22 cellular contexts compared by ENCODE assay signal in the genomic region with DNA sequence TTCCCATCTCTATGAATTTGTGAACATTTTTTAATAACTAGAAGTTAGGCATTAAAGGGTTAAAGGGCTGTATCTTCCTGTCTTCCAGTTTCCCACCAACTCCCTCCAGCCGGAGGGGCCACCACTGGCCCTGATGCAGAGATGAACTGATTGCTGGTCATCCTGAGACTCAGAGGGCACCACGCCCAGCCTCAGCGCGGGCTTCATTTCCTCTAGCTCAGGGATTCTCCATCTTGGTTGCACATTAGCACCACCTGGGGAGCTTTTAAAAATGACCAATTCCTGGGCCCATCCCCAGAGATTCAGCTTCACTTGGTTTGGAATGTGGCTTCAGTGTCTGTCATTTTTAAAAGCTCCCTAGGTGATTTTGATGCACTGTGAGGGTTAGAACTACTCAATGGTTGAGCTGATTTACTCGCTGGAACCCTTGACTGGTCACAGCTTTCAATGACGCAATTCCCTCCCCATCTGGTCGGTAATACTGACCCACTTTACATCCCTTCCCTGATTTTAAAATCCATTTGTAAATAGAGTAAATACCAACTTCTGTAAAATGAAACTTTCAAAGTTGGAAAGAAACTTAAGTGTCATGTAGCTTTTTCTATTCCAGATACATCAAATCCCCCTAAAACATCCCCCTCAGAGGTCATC. TPM values are rescaled to one million over a fixed set of nuclear protein-coding genes. Genes with fewer than 3 reads are reported as not detected.
DNase-seq lines count a peak whose midpoint lies in the region; ATAC-seq and TF ChIP-seq lines count a peak whose summit lies in the region.
"Had no signal": no experiment of that assay in that cellular context is flagged by ENCODE, and none has a peak within 500 bp of the region (broad histone marks: within the 10 kb centered on the region; RNA-seq: fewer than 3 reads in every experiment).

No MANE protein-coding gene starts in this region.

- H2BK5ac ChIP-seq in IMR-90 (ENCODE audit: low read depth, low read length, poor library complexity, severe bottlenecking) (peak overlapping the region; percentile 1), trophoblast cell (ENCODE audit: low read depth, low read length, poor library complexity) (no peak overlapping the region)

- H2AK9ac ChIP-seq in IMR-90 (replicated peaks; ENCODE audit: low read depth, low read length, poor library complexity): no peak overlapping the region

- H3K36me3 Mint-ChIP-seq in activated CD8-positive, alpha-beta T cell treated with anti-CD3 and anti-CD28 coated beads, Interleukin-2, amount 10 ng/mL, durations not matched to agents 7 days and 5 days (ENCODE audit: low read depth): no peaks in the 10 kb centered on the region

- H4K20me1 ChIP-seq in BLaER1: no peaks in the 10 kb centered on the region
- H4K20me1 ChIP-seq in IMR-90 (ENCODE audit: insufficient read depth, low read length): peaks cover 3% of the 10 kb centered on the region; the same call in 1 of the 2 replicates

- H3K9me3 ChIP-seq in BLaER1 (no peaks in the 10 kb centered on the region), IMR-90 (ENCODE audit: control insufficient read depth, insufficient read depth, low read length) (no peaks in the 10 kb centered on the region), esophagus muscularis mucosa (no peaks in the 10 kb centered on the region), trophoblast cell (ENCODE audit: insufficient read depth, low read depth, low read length) (no peaks in the 10 kb centered on the region)

- H3K18ac ChIP-seq in IMR-90 (ENCODE audit: low read depth, low read length): no peak overlapping the region
- H3K18ac ChIP-seq in trophoblast cell (ENCODE audit: low read length): no peak overlapping the region

- CTCF ChIA-PET in IMR-90 (lab: Yijun Ruan, JAX): interaction anchor here (0.8 to 1.1 kb wide), 4 partner anchors 9 to 249 kb away, joined by 3 read pairs; no protein-coding TSS in a partner anchor
- CTCF ChIA-PET in activated CD8-positive, alpha-beta T cell treated with anti-CD3 and anti-CD28 coated beads, Interleukin-2, amount 10 ng/mL, durations not matched to agents 7 days and 5 days (lab: Charles Lee): interaction anchor here (1.0 to 1.7 kb wide), 5 partner anchors 16 to 166 kb away, joined by 3 to 5 read pairs (median 4); no protein-coding TSS in a partner anchor

- no peak for ATAC-seq in IMR-90 (ENCODE audit: low read depth)
- no peak for ATAC-seq in activated CD8-positive, alpha-beta T cell treated with anti-CD3 and anti-CD28 coated beads, Interleukin-2, amount 10 ng/mL, durations not matched to agents 7 days and 5 days
- ATAC-seq in HG03045 (IDR thresholded peaks at IDR 0.05; ENCODE audit: unreplicated experiment): no peak
- ATAC-seq: GM12878; stimulated activated naive CD8-positive, alpha-beta T cell treated with anti-CD3 and anti-CD28 coated beads, Interleukin-15, amount 100 ng/mL, for 72 hours had no signal

- DNase-seq in IMR-90: peak; percentile 40
- DNase-seq in esophagus muscularis mucosa (ENCODE audit: extremely low spot score): peak; percentile 89
- peak; percentile 49 to 62 for DNase-seq in trophoblast cell
- no peak for DNase-seq in activated CD8-positive, alpha-beta T cell treated with anti-CD3 and anti-CD28 coated beads, Interleukin-2, amount 10 ng/mL, durations not matched to agents 7 days and 5 days
- DNase-seq in DMS79 (lab: John Stamatoyannopoulos, UW): no peak
- DNase-seq in activated CD4-positive, CD25-positive, alpha-beta regulatory T cell (lab: John Stamatoyannopoulos, UW): no peak
- DNase-seq: activated CD4-positive, alpha-beta T cell treated with anti-CD3 and anti-CD28 coated beads for 48 hours; activated CD8-positive, alpha-beta memory T cell treated with anti-CD3 and anti-CD28 coated beads, Interleukin-2, amount 50 U/mL, for 4 hours; activated effector memory CD4-positive, alpha-beta T cell treated with anti-CD3 and anti-CD28 coated beads, Interleukin-2, amount 50 U/mL, for 16 hours; amniotic stem cell; cerebellar nuclear complex; effector memory CD4-positive, alpha-beta T cell; midbrain; NCI-H1417 treated with DMSO at 0.1 percent for 48 hours; NCI-H748 treated with DMSO at 0.1 percent for 48 hours; nephron progenitor cell; OCI-M1; stimulated activated naive CD8-positive, alpha-beta T cell treated with anti-CD3 and anti-CD28 coated beads, Interleukin-15, amount 100 ng/mL, for 72 hours had no signal

- no peak overlapping the region for H2BK20ac ChIP-seq in IMR-90 (ENCODE audit: low read depth, low read length)

- H3K79me1 ChIP-seq in IMR-90 (ENCODE audit: low read depth in 1 of 2, low read length in 2 of 2) (peaks cover 14 to 64% of the 10 kb centered on the region in 2 experiments; a peak in 3 of 4 replicates), trophoblast cell (ENCODE audit: low read length) (peaks cover 19% of the 10 kb centered on the region)

- H3K4me1 ChIP-seq in BLaER1: peaks cover 68% of the 10 kb centered on the region
- H3K4me1 ChIP-seq in IMR-90 (ENCODE audit: control insufficient read depth, insufficient read depth, low read length): peaks cover 21% of the 10 kb centered on the region
- peaks cover 29 to 53% (median 33%) of the 10 kb centered on the region in 4 donors for H3K4me1 ChIP-seq in esophagus muscularis mucosa
- peaks cover 12 to 18% of the 10 kb centered on the region in 2 experiments for H3K4me1 ChIP-seq in trophoblast cell (ENCODE audit: control insufficient read depth in 1 of 2, insufficient read depth in 2 of 2, low read length in 2 of 2)

- H3K4me2 ChIP-seq in BLaER1 (peak overlapping the region; percentile 25), IMR-90 (ENCODE audit: low read depth, low read length) (no peak overlapping the region; the same call in 1 of the 2 replicates), trophoblast cell (ENCODE audit: low read length) (no peak overlapping the region)

- H4K8ac ChIP-seq in IMR-90 (ENCODE audit: low read depth in 2 of 2, low read length in 2 of 2): no peak overlapping the region; a peak in 1 of 4 replicates
- no peak overlapping the region for H4K8ac ChIP-seq in trophoblast cell (ENCODE audit: low read depth, low read length)

- H3K4me3 Mint-ChIP-seq in activated CD8-positive, alpha-beta T cell treated with anti-CD3 and anti-CD28 coated beads, Interleukin-2, amount 10 ng/mL, durations not matched to agents 7 days and 5 days: no peak overlapping the region
- H3K4me3 Mint-ChIP-seq: B cell; nephron progenitor cell; stimulated activated naive CD8-positive, alpha-beta T cell treated with anti-CD3 and anti-CD28 coated beads, Interleukin-15, amount 100 ng/mL, for 72 hours had no signal

- H2BK12ac ChIP-seq in trophoblast cell (ENCODE audit: low read length): no peak overlapping the region

- H3K4me3 ChIP-seq in BLaER1: no peak overlapping the region
- H3K4me3 ChIP-seq in IMR-90 (ENCODE audit: insufficient read depth, low read depth, low read length): no peak overlapping the region
- no peak overlapping the region for H3K4me3 ChIP-seq in esophagus muscularis mucosa
- H3K4me3 ChIP-seq in trophoblast cell (ENCODE audit: low read depth, low read length): no peak overlapping the region
- H3K4me3 ChIP-seq: GM12878 had no signal

- H3K9ac ChIP-seq in BLaER1: no peak overlapping the region
- H3K9ac ChIP-seq in IMR-90 (ENCODE audit: low read depth, low read length): no peak overlapping the region
- no peak overlapping the region for H3K9ac ChIP-seq in trophoblast cell (ENCODE audit: low read length)

- no peak overlapping the region; the same call in 1 of the 2 replicates for H4K91ac ChIP-seq in IMR-90 (ENCODE audit: insufficient read depth, low read depth, low read length)
- H4K91ac ChIP-seq in trophoblast cell (ENCODE audit: low read depth, low read length): no peak overlapping the region

- H4K12ac ChIP-seq in trophoblast cell (ENCODE audit: low read depth, low read length): no peak overlapping the region

- H2BK120ac ChIP-seq in IMR-90 (ENCODE audit: low read depth, low read length) (no peak overlapping the region), trophoblast cell (ENCODE audit: insufficient read depth, low read length, poor library complexity) (no peak overlapping the region)

- no TSS peak for BruUV-seq in IMR-90 (replicated peaks; lab: Mats Ljungman, UMichigan)

- peaks cover 7% of the 10 kb centered on the region for H3K9me1 ChIP-seq in IMR-90 (ENCODE audit: insufficient read depth, low read length)

- TF ChIP-seq POLR2A in IMR-90 (IDR thresholded peaks at IDR 0.05; ENCODE audit: low read depth, low read length): no peak
- TF ChIP-seq POLR2A in esophagus muscularis mucosa (IDR thresholded peaks at IDR 0.05; ENCODE audit: low read depth): no peak

- no peaks in the 10 kb centered on the region for H3K9me3 Mint-ChIP-seq in activated CD8-positive, alpha-beta T cell treated with anti-CD3 and anti-CD28 coated beads, Interleukin-2, amount 10 ng/mL, durations not matched to agents 7 days and 5 days (ENCODE audit: insufficient read depth)
- H3K9me3 Mint-ChIP-seq: nephron progenitor cell; stimulated activated naive CD8-positive, alpha-beta T cell treated with anti-CD3 and anti-CD28 coated beads, Interleukin-15, amount 100 ng/mL, for 72 hours had no signal

- no peak for TF ChIP-seq RAD21 in IMR-90 (IDR thresholded peaks at IDR 0.05; ENCODE audit: low read length)

- no peak for TF ChIP-seq EP300 in esophagus muscularis mucosa (IDR thresholded peaks at IDR 0.05)

- H3K79me2 ChIP-seq in trophoblast cell (ENCODE audit: control insufficient read depth, insufficient read depth, low read length, poor library complexity): peaks cover 14% of the 10 kb centered on the region

- H3K27ac ChIP-seq in BLaER1: no peak overlapping the region
- no peak overlapping the region for H3K27ac ChIP-seq in IMR-90 (ENCODE audit: insufficient read depth, low read length)
- peak overlapping the region in 1 of 4 donors; percentile 9 for H3K27ac ChIP-seq in esophagus muscularis mucosa (replicated peaks in 1 of 4)
- no peak overlapping the region for H3K27ac ChIP-seq in trophoblast cell (ENCODE audit: low read depth, low read length)

- H3K56ac ChIP-seq in IMR-90 (ENCODE audit: extremely low read depth, insufficient read depth, low read length): no peak overlapping the region

- TF ChIP-seq CTCF in IMR-90 (conservative IDR thresholded peaks at IDR 0.05; ENCODE audit: low read depth, low read length): no peak
- no peak for TF ChIP-seq CTCF in esophagus muscularis mucosa (IDR thresholded peaks at IDR 0.05)

- H2AK5ac ChIP-seq in IMR-90 (ENCODE audit: low read depth, low read length) (peak overlapping the region; percentile 59), trophoblast cell (ENCODE audit: low read length) (no peak overlapping the region)

- no peak overlapping the region for H3K27ac Mint-ChIP-seq in activated CD8-positive, alpha-beta T cell treated with anti-CD3 and anti-CD28 coated beads, Interleukin-2, amount 10 ng/mL, durations not matched to agents 7 days and 5 days
- H3K27ac Mint-ChIP-seq: B cell; nephron progenitor cell; stimulated activated naive CD8-positive, alpha-beta T cell treated with anti-CD3 and anti-CD28 coated beads, Interleukin-15, amount 100 ng/mL, for 72 hours had no signal

- H2BK15ac ChIP-seq in IMR-90 (ENCODE audit: low read depth, low read length): no peak overlapping the region

- intact Hi-C loops in IMR-90 (cut with micrococcal nuclease): no loop called here
- intact Hi-C loops in esophagus muscularis mucosa (cut with DNase I): no loop called here

- H2AFZ ChIP-seq in IMR-90 (replicated peaks; ENCODE audit: low read length, poor library complexity): no peak overlapping the region
- H2AFZ ChIP-seq in trophoblast cell (ENCODE audit: insufficient read depth, low read length, poor library complexity): no peak overlapping the region

- H3K14ac ChIP-seq in IMR-90 (replicated peaks; ENCODE audit: low read depth, low read length): no peak overlapping the region
- no peak overlapping the region for H3K14ac ChIP-seq in trophoblast cell (ENCODE audit: low read length)

- WGBS in IMR-90 (ENCODE audit: extremely low coverage in 2 of 2, insufficient read length in 1 of 2), 2 experiments: 67% methylated on average over 3 of the region's 7 CpGs; no CpG with 5 or more reads in 1 of the 2 experiments
- WGBS in esophagus muscularis mucosa: 72% methylated on average over 7 of the region's 7 CpGs
- WGBS in trophoblast cell (ENCODE audit: extremely low coverage, insufficient coverage, insufficient read length): no CpG with 5 or more reads among the region's 7 CpGs

- H3K23ac ChIP-seq in IMR-90 (ENCODE audit: low read depth, low read length) (peak overlapping the region; percentile 54; the same call in 1 of the 2 replicates), trophoblast cell (ENCODE audit: low read length) (no peak overlapping the region)

- peaks cover 51% of the 10 kb centered on the region for H3K27me3 Mint-ChIP-seq in activated CD8-positive, alpha-beta T cell treated with anti-CD3 and anti-CD28 coated beads, Interleukin-2, amount 10 ng/mL, durations not matched to agents 7 days and 5 days (ENCODE audit: low read depth)

- dilution Hi-C loops in IMR-90 (cut with HindIII; ENCODE audit: low sequenced_read_pairs, unreplicated experiment): no loop called here

- POLR2A ChIA-PET in IMR-90 (lab: Charles Lee; ENCODE audit: unreplicated experiment): no interaction called here
- POLR2A ChIA-PET in activated CD8-positive, alpha-beta T cell treated with anti-CD3 and anti-CD28 coated beads, Interleukin-2, amount 10 ng/mL, durations not matched to agents 7 days and 5 days (lab: Charles Lee): no interaction called here

- in situ Hi-C loops in IMR-90 (cut with MboI; ENCODE audit: low sequenced_read_pairs): loop anchor here (25.0 kb wide), 2 partner anchors 418 to 593 kb away; a partner anchor contains a TSS

- no peak overlapping the region for H4K5ac ChIP-seq in IMR-90 (ENCODE audit: low read depth, low read length)

- H3K36me3 ChIP-seq in BLaER1: no peaks in the 10 kb centered on the region
- H3K36me3 ChIP-seq in IMR-90 (ENCODE audit: control insufficient read depth, insufficient read depth, low read length): no peaks in the 10 kb centered on the region
- no peaks in the 10 kb centered on the region for H3K36me3 ChIP-seq in esophagus muscularis mucosa
- H3K36me3 ChIP-seq in trophoblast cell (ENCODE audit: control insufficient read depth in 1 of 2, insufficient read depth in 2 of 2, low read length in 2 of 2): no peaks in the 10 kb centered on the region

- H3K27me3 ChIP-seq in BLaER1 (peaks cover 18% of the 10 kb centered on the region), IMR-90 (ENCODE audit: control insufficient read depth, insufficient read depth, low read length) (no peaks in the 10 kb centered on the region), esophagus muscularis mucosa (no peaks in the 10 kb centered on the region), trophoblast cell (ENCODE audit: insufficient read depth, low read length) (no peaks in the 10 kb centered on the region)

- 0 out of 2 replicates have a peak overlapping the region, but pooled peaks have one; percentile 6 for H3K4ac ChIP-seq in IMR-90 (ENCODE audit: low read depth, low read length)
- peak overlapping the region; percentile 48 for H3K4ac ChIP-seq in trophoblast cell (ENCODE audit: low read depth, low read length)

- peaks cover 7% of the 10 kb centered on the region for H3K4me1 Mint-ChIP-seq in activated CD8-positive, alpha-beta T cell treated with anti-CD3 and anti-CD28 coated beads, Interleukin-2, amount 10 ng/mL, durations not matched to agents 7 days and 5 days (ENCODE audit: low read depth)

RNA-seq across cellular contexts. Expression of a gene that starts 5.1 kb away (rescaled TPM):
- 14.0 and 14.4 TPM in 2 replicates for total RNA-seq in IMR-90 (2012; rRNA removed)
- polyA plus RNA-seq in IMR-90 (2012; rRNA removed): 23.1 and 23.6 TPM in 2 replicates
- polyA plus RNA-seq in IMR-90 (2012; cell fraction: cytosol; rRNA removed): 11.8 and 15.2 TPM in 2 replicates
- polyA plus RNA-seq in IMR-90 (2012; cell fraction: nucleus; rRNA removed; ENCODE audit: low replicate concordance): 31.9 and 47.5 TPM in 2 replicates
- 10 to 100 TPM; 12.9 to 35.5 (median 21.9) TPM for total RNA-seq in esophagus muscularis mucosa
- 38.9 and 40.5 TPM in 2 replicates for polyA plus RNA-seq in trophoblast cell (2013)
- 1 to 10 TPM; 1.1 to 1.9 TPM for total RNA-seq in activated CD8-positive, alpha-beta T cell treated with anti-CD3 and anti-CD28 coated beads, Interleukin-2, amount 10 ng/mL, durations not matched to agents 7 days and 5 days

RNA-seq across cellular contexts. Expression of a gene that starts 37.1 kb away (rescaled TPM):
- total RNA-seq in IMR-90 (2012; rRNA removed) (1,498 and 1,861 TPM in 2 replicates), esophagus muscularis mucosa (1,000 to 10,000 TPM; 3,645 to 7,984 (median 5,321) TPM)
- polyA plus RNA-seq in IMR-90 (2012; rRNA removed): 948 and 1,037 TPM in 2 replicates
- polyA plus RNA-seq in IMR-90 (2012; cell fraction: cytosol; rRNA removed): 955 and 1,043 TPM in 2 replicates
- polyA plus RNA-seq in IMR-90 (2012; cell fraction: nucleus; rRNA removed; ENCODE audit: low replicate concordance): 737 and 1,227 TPM in 2 replicates
- 326 and 348 TPM in 2 replicates for polyA plus RNA-seq in trophoblast cell (2013)
- 10 to 100 TPM; 78.7 to 80.9 TPM for total RNA-seq in activated CD8-positive, alpha-beta T cell treated with anti-CD3 and anti-CD28 coated beads, Interleukin-2, amount 10 ng/mL, durations not matched to agents 7 days and 5 days

Comparison
In these comparisons a context has a peak if more than half of its experiments do, and no peak if none do; other contexts are left out.
1. DNase-seq: peak in IMR-90 (single experiment), esophagus muscularis mucosa (single experiment) and trophoblast cell (2 of 2); none in activated CD8-positive, alpha-beta T cell treated with anti-CD3 and anti-CD28 coated beads, Interleukin-2, amount 10 ng/mL, durations not matched to agents 7 days and 5 days (single experiment), DMS79 (single experiment) and activated CD4-positive, CD25-positive, alpha-beta regulatory T cell (0 of 4).
2. RNA of a gene that starts 37.1 kb away (total RNA-seq): 3,645 to 7,984 TPM in esophagus muscularis mucosa and 1,498 to 1,861 TPM in IMR-90; 78.7 to 80.9 TPM in activated CD8-positive, alpha-beta T cell treated with anti-CD3 and anti-CD28 coated beads, Interleukin-2, amount 10 ng/mL, durations not matched to agents 7 days and 5 days; every median in the first group is over 10 times any median in the second.